In the genomic region with DNA sequence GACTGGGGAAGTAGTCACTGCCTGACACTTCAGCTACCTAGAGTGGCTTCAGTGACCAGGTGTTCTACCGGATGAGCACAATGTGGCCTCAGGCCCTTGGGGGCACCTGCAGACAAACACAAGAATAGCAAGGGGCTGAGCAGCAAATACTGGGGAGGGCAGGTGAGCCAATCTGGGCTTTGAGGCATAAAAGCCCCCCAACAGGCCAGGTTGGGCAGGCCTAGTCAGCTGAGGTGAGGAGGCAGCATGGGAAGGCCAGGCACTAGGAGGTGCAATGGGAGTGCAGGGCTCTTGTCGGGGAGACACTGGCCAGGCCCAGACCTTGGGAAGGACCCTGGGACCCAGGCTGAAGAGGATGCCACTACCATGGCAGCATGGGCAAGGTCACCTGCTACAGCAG, we compare ENCODE assay signal across 8 cellular contexts.
"Had no signal": no experiment of that assay in that cellular context is flagged by ENCODE, and none has a peak within 500 bp of the region (broad histone marks: within the 10 kb centered on the region; RNA-seq: fewer than 3 reads in every experiment).

No MANE protein-coding gene starts in this region.

- ATAC-seq: GM12878 had no signal

- H3K4me3 ChIP-seq: GM12878 had no signal

- DNase-seq: GDM1, GF-D8 had no signal

- FAIRE-seq: G401.6, GM12878, GM12891, GM12892, GM18507, GM19239 had no signal
